Comparison of ENCODE assay signal across 9 cellular contexts in the genomic region with DNA sequence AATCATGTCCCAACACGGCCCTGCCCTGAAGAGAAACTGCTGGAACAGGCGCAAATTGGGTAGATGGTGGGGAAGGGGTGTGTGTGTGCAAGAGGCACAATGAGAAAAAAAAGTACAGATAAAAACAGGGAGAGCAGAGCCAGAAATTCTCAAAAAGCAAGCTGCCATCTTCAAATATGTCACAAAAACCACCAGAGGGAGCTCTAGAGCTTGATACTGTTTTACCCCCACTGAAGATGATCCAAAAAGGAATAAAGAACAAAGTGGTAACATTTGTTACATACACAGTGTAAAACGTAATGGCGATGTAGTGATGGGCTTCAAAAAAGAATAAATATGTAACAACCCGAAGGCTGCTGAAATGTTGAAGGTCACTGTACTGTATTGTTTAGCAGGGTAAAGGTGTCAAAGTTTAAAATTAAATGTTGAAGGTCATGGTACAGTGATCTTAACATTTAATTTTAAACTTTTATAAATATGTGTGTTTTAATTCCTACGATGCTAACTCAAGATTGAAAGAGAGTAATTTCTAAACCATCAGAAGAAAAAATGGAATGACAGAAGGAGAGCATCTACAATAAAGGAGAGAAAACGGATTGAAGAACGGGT. TPM values are rescaled to one million over a fixed set of nuclear protein-coding genes. Genes with fewer than 3 reads are reported as not detected.
A peak's percentile ranks its signal among the peaks of the same experiment; 100 is the strongest.
DNase-seq lines count a peak whose midpoint lies in the region; ATAC-seq and TF ChIP-seq lines count a peak whose summit lies in the region.
"Had no signal": no experiment of that assay in that cellular context is flagged by ENCODE, and none has a peak within 500 bp of the region (broad histone marks: within the 10 kb centered on the region; RNA-seq: fewer than 3 reads in every experiment).

No MANE protein-coding gene starts in this region.

- no peaks in the 10 kb centered on the region for H3K9me3 Mint-ChIP-seq in MCF 10A (ENCODE audit: unreplicated experiment)

- CTCF ChIA-PET in MCF 10A (lab: Yijun Ruan, JAX) = interaction anchor here (0.6 to 21.3 kb wide), 20 partner anchors 9 to 1292 kb away, joined by 3 to 320 read pairs (median 4); no protein-coding TSS in a partner anchor

- POLR2A ChIA-PET in MCF 10A (lab: Yijun Ruan, JAX) = interaction anchor here (0.6 to 1.6 kb wide), 8 partner anchors 9 to 363 kb away, joined by 3 to 7 read pairs (median 4); no protein-coding TSS in a partner anchor

- peak; percentile 47; the same call in 1 of the 2 replicates for TF ChIP-seq CTCF in GM12875 (IDR thresholded peaks at IDR 0.05; ENCODE audit: borderline replicate concordance, insufficient read depth, low read depth, low read length)
- TF ChIP-seq CTCF in MCF 10A (IDR thresholded peaks at IDR 0.05; ENCODE audit: unreplicated experiment) = peak; percentile 59
- peak; percentile 39 to 60 for TF ChIP-seq CTCF in left lung (IDR thresholded peaks at IDR 0.05)

- H3K27me3 Mint-ChIP-seq in MCF 10A (ENCODE audit: insufficient read depth, unreplicated experiment) = no peaks in the 10 kb centered on the region

- peaks cover 85% of the 10 kb centered on the region for H3K36me3 Mint-ChIP-seq in MCF 10A (ENCODE audit: insufficient read depth, unreplicated experiment)

- H3K4me1 ChIP-seq in left lung = peaks cover 11 to 34% of the 10 kb centered on the region in 2 donors
- peaks cover 20% of the 10 kb centered on the region for H3K4me1 ChIP-seq in effector memory CD4-positive, alpha-beta T cell (ENCODE audit: control insufficient read depth, insufficient read depth, low read length, poor library complexity, severe bottlenecking)

- H3K27ac ChIP-seq in left lung = no peak overlapping the region
- H3K27ac ChIP-seq in effector memory CD4-positive, alpha-beta T cell (ENCODE audit: insufficient read depth, low read length, poor library complexity, severe bottlenecking) = no peak overlapping the region

- H3K27me3 ChIP-seq in left lung (no peaks in the 10 kb centered on the region), MG63 (no peaks in the 10 kb centered on the region)
- no peaks in the 10 kb centered on the region for H3K27me3 ChIP-seq in effector memory CD4-positive, alpha-beta T cell (replicated peaks; ENCODE audit: control insufficient read depth, insufficient read depth, low read length, poor library complexity, severe bottlenecking)

- H3K36me3 ChIP-seq in left lung (peaks cover 0 to 51% of the 10 kb centered on the region in 2 donors), MG63 (peaks cover 88% of the 10 kb centered on the region)
- peaks cover 55% of the 10 kb centered on the region for H3K36me3 ChIP-seq in effector memory CD4-positive, alpha-beta T cell (ENCODE audit: control insufficient read depth, insufficient read depth, low read length)

- peaks cover 21% of the 10 kb centered on the region for H3K4me1 Mint-ChIP-seq in MCF 10A (ENCODE audit: insufficient read depth, unreplicated experiment)

- intact Hi-C loops in MCF 10A (cut with micrococcal nuclease) = no loop called here
- intact Hi-C loops in left lung (cut with DNase I) = no loop called here

- DNase-seq in CD1c-positive myeloid dendritic cell (ENCODE audit: extremely low spot score) = peak; percentile 75
- peak; percentile 54 for DNase-seq in NOMO-1 treated with DMSO at 0.1 percent for 48 hours (lab: John Stamatoyannopoulos, UW; ENCODE audit: unreplicated experiment)
- peak; percentile 61 for DNase-seq in MCF 10A (ENCODE audit: unreplicated experiment)
- DNase-seq in left lung = no peak
- no peak for DNase-seq in effector memory CD4-positive, alpha-beta T cell
- no peak for DNase-seq in NK-92 (lab: John Stamatoyannopoulos, UW; ENCODE audit: unreplicated experiment)
- no peak for DNase-seq in MG63
- DNase-seq: right cardiac atrium had no signal

- no TSS peak for BruUV-seq in MCF 10A (replicated peaks; lab: Mats Ljungman, UMichigan)

- no peak overlapping the region for H3K4me3 Mint-ChIP-seq in MCF 10A (ENCODE audit: unreplicated experiment)

- H3K4me3 ChIP-seq in GM12875 (ENCODE audit: low read depth, low read length) (no peak overlapping the region), left lung (no peak overlapping the region), MG63 (no peak overlapping the region)
- no peak overlapping the region for H3K4me3 ChIP-seq in effector memory CD4-positive, alpha-beta T cell (ENCODE audit: insufficient read depth, low read depth, low read length, poor library complexity, severe bottlenecking)

- ATAC-seq in left lung = peak; percentile 57

- H3K9me3 ChIP-seq in left lung (no peaks in the 10 kb centered on the region), MG63 (no peaks in the 10 kb centered on the region)
- no peaks in the 10 kb centered on the region for H3K9me3 ChIP-seq in effector memory CD4-positive, alpha-beta T cell (ENCODE audit: control insufficient read depth, low read length)

- H3K27ac Mint-ChIP-seq in MCF 10A (ENCODE audit: low read depth, unreplicated experiment) = peak overlapping the region; percentile 64

RNA-seq across cellular contexts. Expression of gene SNRPA1, which starts 6.0 kb away (rescaled TPM):
- 99.4 and 99.5 TPM in 2 replicates for total RNA-seq in MCF 10A (2022)
- total RNA-seq in left lung = 10 to 100 TPM; 34.4 to 49.9 TPM
- 134 and 190 TPM in 2 replicates for total RNA-seq in MG63 (2014; rRNA removed; shearing (Covaris generic); ENCODE audit: low replicate concordance)

RNA-seq across cellular contexts. Expression of gene SELENOS, which starts 11.7 kb away (rescaled TPM):
- total RNA-seq in MCF 10A (2022) = 145 and 187 TPM in 2 replicates
- 10 to 100 TPM; 62.8 to 78.7 TPM for total RNA-seq in left lung
- total RNA-seq in MG63 (2014; rRNA removed; shearing (Covaris generic); ENCODE audit: low replicate concordance) = 131 and 133 TPM in 2 replicates

RNA-seq across cellular contexts. Expression of gene CHSY1, which starts 37.2 kb away (rescaled TPM):
- 24.3 and 29.8 TPM in 2 replicates for total RNA-seq in MCF 10A (2022)
- 10 to 100 TPM; 33.3 to 34.6 TPM for total RNA-seq in left lung
- 9.5 and 11.0 TPM in 2 replicates for total RNA-seq in MG63 (2014; rRNA removed; shearing (Covaris generic); ENCODE audit: low replicate concordance)

Comparison
In these comparisons a context has a peak if more than half of its experiments do, and no peak if none do; other contexts are left out.
1. DNase-seq: peak in CD1c-positive myeloid dendritic cell (single experiment), NOMO-1 treated with DMSO at 0.1 percent for 48 hours (single experiment) and MCF 10A (single experiment); none in left lung (0 of 2), effector memory CD4-positive, alpha-beta T cell (0 of 3), NK-92 (single experiment) and MG63 (single experiment).
2. Peak in every context shown above with its lines, with median percentiles within 50 percentile points of each other: CTCF ChIP-seq.